In the genomic region with DNA sequence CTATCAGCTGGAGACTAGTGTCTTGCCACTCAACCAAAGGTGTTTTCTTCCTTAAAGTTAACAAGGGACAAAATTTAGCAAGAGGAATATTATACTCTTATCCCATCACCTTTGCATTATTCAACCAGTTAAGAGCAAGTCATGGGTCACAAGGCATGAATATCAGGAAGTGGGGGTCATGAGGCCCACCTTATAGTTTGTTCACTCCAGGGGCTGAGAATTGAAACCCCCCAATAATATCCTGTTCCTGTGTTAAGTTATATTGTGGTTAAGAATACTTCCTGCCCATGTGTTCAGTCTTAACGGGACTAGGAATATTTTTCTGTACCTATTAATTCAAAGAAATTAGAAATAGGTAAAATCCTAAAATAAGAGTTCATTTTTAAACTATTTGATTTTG, we compare ENCODE assay signal across 6 cellular contexts.
"Had no signal": no experiment of that assay in that cellular context is flagged by ENCODE, and none has a peak within 500 bp of the region (broad histone marks: within the 10 kb centered on the region; RNA-seq: fewer than 3 reads in every experiment).

No MANE protein-coding gene starts in this region.

- H3K9ac ChIP-seq: KMS-11 had no signal

- DNase-seq: H9, HCEC 1CT, IMR-90, KBM-7 had no signal

- H3K4me2 ChIP-seq: GM23338, KMS-11 had no signal

- H2AFZ ChIP-seq: GM23338 had no signal

- ATAC-seq: GM23338 had no signal

- H3K27ac ChIP-seq: KMS-11 had no signal

- H3K4me3 ChIP-seq: GM23338 had no signal
